Comparison of ENCODE assay signal across 2 cellular contexts in the genomic region with DNA sequence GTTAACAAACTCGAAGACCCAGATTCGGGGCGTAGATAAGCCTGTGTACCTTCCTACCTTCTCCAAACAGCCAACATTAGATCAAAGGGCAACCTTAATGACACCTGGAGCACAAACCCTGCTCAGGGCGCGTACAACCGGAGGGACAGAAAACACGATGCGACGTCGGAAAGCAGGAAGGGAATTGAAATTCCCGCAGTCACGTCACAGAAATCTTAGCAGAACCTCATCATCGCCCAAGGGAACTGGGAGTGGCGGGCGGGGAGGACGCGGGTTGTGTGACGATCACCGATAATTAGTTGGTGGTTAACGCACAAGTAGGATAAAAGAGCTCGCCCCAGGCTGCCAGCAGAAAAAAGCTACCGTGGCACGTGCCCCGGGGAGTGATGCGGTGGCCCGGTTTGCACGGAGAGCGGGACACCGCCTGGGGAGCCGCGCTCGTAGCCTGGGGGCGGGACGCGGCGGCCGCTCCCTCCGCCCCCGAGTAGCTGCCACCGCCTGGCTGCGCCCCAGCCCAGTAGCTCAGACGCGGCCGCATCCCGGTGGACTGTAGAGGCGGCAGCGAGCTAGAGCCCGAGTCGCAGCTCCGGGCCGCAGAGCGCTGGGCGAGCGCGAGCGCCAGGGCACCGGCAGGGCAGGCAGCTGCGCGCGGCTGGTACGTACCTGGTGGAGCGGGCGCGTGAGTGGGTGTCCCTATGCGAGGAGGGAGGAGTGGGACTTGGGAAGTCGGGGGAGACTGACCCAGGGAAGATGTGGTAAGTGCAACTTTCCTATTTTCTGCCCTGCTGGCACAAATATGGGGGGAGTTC.
TF ChIP-seq lines count a peak whose summit lies in the region.

TSS of gene PKIB (plus strand) at position 525 of the 809 bp plus-strand sequence. CDS start 107,390 bp downstream, outside the sequence.

TF ChIP-seq in IMR-90, 13 proteins besides CTCF, POLR2A, EP300 and RAD21:
- TF ChIP-seq FOS (IDR thresholded peaks at IDR 0.05; ENCODE audit: low read depth, low read length) (no peak), SMC3 (IDR thresholded peaks at IDR 0.05; ENCODE audit: low read depth, low read length) (no peak), CEBPB (IDR thresholded peaks at IDR 0.05; ENCODE audit: low read depth, low read length) (no peak), NFE2L2 (IDR thresholded peaks at IDR 0.05; ENCODE audit: low read depth, low read length) (no peak), CHD1 (IDR thresholded peaks at IDR 0.05; ENCODE audit: low read depth, low read length) (no peak), RFX5 (IDR thresholded peaks at IDR 0.05; ENCODE audit: low read depth, low read length) (no peak), BHLHE40 (IDR thresholded peaks at IDR 0.05; ENCODE audit: low read depth, low read length) (peak; percentile 72)
- TF ChIP-seq, protein P1, sequence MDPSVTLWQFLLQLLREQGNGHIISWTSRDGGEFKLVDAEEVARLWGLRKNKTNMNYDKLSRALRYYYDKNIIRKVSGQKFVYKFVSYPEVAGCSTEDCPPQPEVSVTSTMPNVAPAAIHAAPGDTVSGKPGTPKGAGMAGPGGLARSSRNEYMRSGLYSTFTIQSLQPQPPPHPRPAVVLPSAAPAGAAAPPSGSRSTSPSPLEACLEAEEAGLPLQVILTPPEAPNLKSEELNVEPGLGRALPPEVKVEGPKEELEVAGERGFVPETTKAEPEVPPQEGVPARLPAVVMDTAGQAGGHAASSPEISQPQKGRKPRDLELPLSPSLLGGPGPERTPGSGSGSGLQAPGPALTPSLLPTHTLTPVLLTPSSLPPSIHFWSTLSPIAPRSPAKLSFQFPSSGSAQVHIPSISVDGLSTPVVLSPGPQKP (IDR thresholded peaks at IDR 0.05; ENCODE audit: borderline replicate concordance, low read depth, low read length) = no peak
- TF ChIP-seq, protein P2, sequence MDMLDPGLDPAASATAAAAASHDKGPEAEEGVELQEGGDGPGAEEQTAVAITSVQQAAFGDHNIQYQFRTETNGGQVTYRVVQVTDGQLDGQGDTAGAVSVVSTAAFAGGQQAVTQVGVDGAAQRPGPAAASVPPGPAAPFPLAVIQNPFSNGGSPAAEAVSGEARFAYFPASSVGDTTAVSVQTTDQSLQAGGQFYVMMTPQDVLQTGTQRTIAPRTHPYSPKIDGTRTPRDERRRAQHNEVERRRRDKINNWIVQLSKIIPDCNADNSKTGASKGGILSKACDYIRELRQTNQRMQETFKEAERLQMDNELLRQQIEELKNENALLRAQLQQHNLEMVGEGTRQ (IDR thresholded peaks at IDR 0.05; ENCODE audit: low read depth, low read length) = peak; percentile 30

TF ChIP-seq in neural cell, 6 proteins besides CTCF, POLR2A, EP300 and RAD21:
- TF ChIP-seq EZH2 (IDR thresholded peaks at IDR 0.05; ENCODE audit: borderline replicate concordance, insufficient read depth, low read length, poor library complexity, severe bottlenecking) (no peak), SMC3 (conservative IDR thresholded peaks at IDR 0.05; ENCODE audit: poor library complexity) (peak; percentile 21), REST (IDR thresholded peaks at IDR 0.05; ENCODE audit: borderline replicate concordance) (no peak), MXI1 (conservative IDR thresholded peaks at IDR 0.05; ENCODE audit: poor library complexity, severe bottlenecking) (no peak), POLR2AphosphoS5 (IDR thresholded peaks at IDR 0.05) (no peak)
